28 cellular contexts compared by ENCODE assay signal in genomic region chr1:246865921-246866320, GRCh38.
"Had no signal": no experiment of that assay in that cellular context is flagged by ENCODE, and none has a peak within 500 bp of the region (broad histone marks: within the 10 kb centered on the region; RNA-seq: fewer than 3 reads in every experiment).

No MANE protein-coding gene starts in this region.

- H3K4me3 ChIP-seq: esophagus squamous epithelium, gastrocnemius medialis, heart right ventricle, left lung, lower lobe of right lung, mucosa of descending colon had no signal

- H3K4me1 ChIP-seq: esophagus squamous epithelium, gastrocnemius medialis, left lung, lower lobe of right lung had no signal

- FAIRE-seq: endometrium, islet of Langerhans, keratinocyte had no signal

- H3K27ac ChIP-seq: epithelial cell of prostate, esophagus squamous epithelium, gastrocnemius medialis, heart right ventricle, left lung, lower lobe of right lung had no signal

- H3K27ac Mint-ChIP-seq: dendritic cell treated with granulocyte-macrophage colony-stimulating factor and Interleukin-4, amounts not matched to agents 40 ng/mL and 50 ng/mL, for 4 days; endodermal cell; mesothelial cell of epicardium had no signal

- H3K4me3 Mint-ChIP-seq: dendritic cell treated with granulocyte-macrophage colony-stimulating factor and Interleukin-4, amounts not matched to agents 40 ng/mL and 50 ng/mL, for 4 days; effector memory CD8-positive, alpha-beta T cell; endodermal cell; mesothelial cell of epicardium; naive B cell; naive thymus-derived CD8-positive, alpha-beta T cell had no signal

- DNase-seq: cortex of kidney; effector CD8-positive, alpha-beta T cell; effector memory CD8-positive, alpha-beta T cell; endodermal cell; erythroblast; esophagus squamous epithelium; foreskin fibroblast; foreskin melanocyte; gastrocnemius medialis; glutamatergic neuron; head of caudate nucleus; heart right ventricle; hippocampal formation; left cardiac atrium; left lung; left ventricle myocardium superior; lower lobe of right lung; mesenchymal stem cell; mucosa of descending colon; naive B cell; naive thymus-derived CD8-positive, alpha-beta T cell had no signal

- H3K9me3 ChIP-seq: esophagus squamous epithelium, gastrocnemius medialis, heart right ventricle, left lung, lower lobe of right lung, mucosa of descending colon had no signal

- H3K27me3 ChIP-seq: esophagus squamous epithelium, gastrocnemius medialis, heart right ventricle, left lung had no signal

- H3K4me1 Mint-ChIP-seq: endodermal cell, mesothelial cell of epicardium, naive B cell had no signal

- H3K27me3 Mint-ChIP-seq: dendritic cell treated with granulocyte-macrophage colony-stimulating factor and Interleukin-4, amounts not matched to agents 40 ng/mL and 50 ng/mL, for 4 days; effector memory CD8-positive, alpha-beta T cell; naive B cell; naive thymus-derived CD8-positive, alpha-beta T cell had no signal

- ATAC-seq: effector memory CD8-positive, alpha-beta T cell; esophagus mucosa; gastrocnemius medialis; heart right ventricle; left cardiac atrium; left lung; left ventricle myocardium superior; lower lobe of right lung; mucosa of descending colon; naive thymus-derived CD8-positive, alpha-beta T cell had no signal

- H3K9me3 Mint-ChIP-seq: dendritic cell treated with granulocyte-macrophage colony-stimulating factor and Interleukin-4, amounts not matched to agents 40 ng/mL and 50 ng/mL, for 4 days; effector memory CD8-positive, alpha-beta T cell; endodermal cell; naive B cell; naive thymus-derived CD8-positive, alpha-beta T cell had no signal
